8 cellular contexts compared by ENCODE assay signal in genomic region chr3:111080357-111080937, GRCh38. TPM values are rescaled to one million over a fixed set of nuclear protein-coding genes. Genes with fewer than 3 reads are reported as not detected.
DNase-seq lines count a peak whose midpoint lies in the region; ATAC-seq, FAIRE-seq and TF ChIP-seq lines count a peak whose summit lies in the region.

No MANE protein-coding gene starts in this region.

- no peaks in the 10 kb centered on the region for H3K27me3 ChIP-seq in small intestine (ENCODE audit: control insufficient read depth in 2 of 2, insufficient read depth in 2 of 2, low read length in 2 of 2)

- intact Hi-C loops in OCI-LY7 (cut with micrococcal nuclease; ENCODE audit: unreplicated experiment), result no loop called here

- no peaks in the 10 kb centered on the region for H3K9me3 ChIP-seq in OCI-LY7 (ENCODE audit: low read length)
- H3K9me3 ChIP-seq in small intestine (ENCODE audit: control insufficient read depth, low read depth), result no peaks in the 10 kb centered on the region

- CTCF ChIA-PET in OCI-LY7 (lab: Charles Lee; ENCODE audit: unreplicated experiment), result no interaction called here

- H3K4me2 ChIP-seq in OCI-LY7 (ENCODE audit: low read length), result no peak overlapping the region

- BruUV-seq in OCI-LY7 (replicated peaks; lab: Mats Ljungman, UMichigan), result no TSS peak

- POLR2A ChIA-PET in OCI-LY7 (lab: Charles Lee), result interaction anchor here (0.9 to 1.0 kb wide), 2 partner anchors 33 to 100 kb away, joined by 4 to 5 read pairs; no protein-coding TSS in a partner anchor

- no peaks in the 10 kb centered on the region for H4K20me1 ChIP-seq in OCI-LY7 (ENCODE audit: insufficient read depth, low read length)

- peak; percentile 55 for FAIRE-seq in small intestine (lab: Jason Lieb, UNC)

- H3K79me2 ChIP-seq in OCI-LY7 (ENCODE audit: insufficient read depth, low read depth, low read length), result no peaks in the 10 kb centered on the region

- DNase-seq in NCI-H1694 treated with DMSO at 0.1 percent for 48 hours (lab: John Stamatoyannopoulos, UW) (peak; percentile 34), NCI-H1694 (lab: John Stamatoyannopoulos, UW) (no peak), OCI-LY7 (ENCODE audit: low spot score) (peak; percentile 0), fibroblast of peridontal ligament (ENCODE audit: extremely low read depth) (peak; percentile 82), small intestine (peak; percentile 44), cerebellar cortex (ENCODE audit: low spot score) (no peak)

- H3K36me3 ChIP-seq in OCI-LY7 (ENCODE audit: insufficient read depth, low read length), result no peaks in the 10 kb centered on the region
- no peaks in the 10 kb centered on the region for H3K36me3 ChIP-seq in small intestine (ENCODE audit: control insufficient read depth in 2 of 2, insufficient read depth in 2 of 2, low read length in 2 of 2)

- H3K9me2 ChIP-seq in OCI-LY7 (ENCODE audit: insufficient read depth, low read length), result no peaks in the 10 kb centered on the region

- H3K4me3 ChIP-seq in OCI-LY7 (ENCODE audit: low read depth, low read length, poor library complexity, severe bottlenecking) (no peak overlapping the region), small intestine (ENCODE audit: low read depth in 1 of 2, low read length in 2 of 2) (no peak overlapping the region)

- H3K4me1 ChIP-seq in OCI-LY7 (ENCODE audit: insufficient read depth, low read length, poor library complexity, severe bottlenecking) (no peaks in the 10 kb centered on the region), small intestine (ENCODE audit: control insufficient read depth in 2 of 2, insufficient read depth in 1 of 2, low read depth in 1 of 2, low read length in 1 of 2) (peaks cover 2 to 3% of the 10 kb centered on the region in 2 donors)

- no peak overlapping the region for H2AFZ ChIP-seq in OCI-LY7 (ENCODE audit: low read length)

- TF ChIP-seq CTCF in OCI-LY7 (conservative IDR thresholded peaks at IDR 0.05; ENCODE audit: low read length), result peak; percentile 66

- WGBS in small intestine, 3 donors, result 6 to 36% (median 23%) methylated on average over 2 of the region's 2 CpGs

- H3K27ac ChIP-seq in OCI-LY7 (ENCODE audit: low read depth, low read length, poor library complexity, severe bottlenecking) (no peak overlapping the region), small intestine (ENCODE audit: low read depth in 1 of 2, low read length in 1 of 2) (no peak overlapping the region)

- no peak for ATAC-seq in HG02970 (IDR thresholded peaks at IDR 0.05; ENCODE audit: low FRiP score, unreplicated experiment)
- no peak for ATAC-seq in HG02571 (IDR thresholded peaks at IDR 0.05; ENCODE audit: unreplicated experiment)

RNA-seq across cellular contexts. Expression of gene NECTIN3, which starts 8.8 kb away (rescaled TPM):
- 0.22 TPM in 1 of 2 replicates, not detected in the other for total RNA-seq in OCI-LY7 (2014; rRNA removed; shearing (Covaris generic))
- not detected in 2 replicates for total RNA-seq in OCI-LY7 (2022)
- 10 to 100 TPM in 1 of 3 donors, 1 to 10 TPM in 2; 5.9 to 23.4 (median 6.5) TPM for polyA plus RNA-seq in small intestine

Comparison
In these comparisons a context has a peak if more than half of its experiments do, and no peak if none do; other contexts are left out.
1. DNase-seq: peak in NCI-H1694 treated with DMSO at 0.1 percent for 48 hours (single experiment), OCI-LY7 (single experiment), fibroblast of peridontal ligament (single experiment) and small intestine (single experiment); none in NCI-H1694 (single experiment) and cerebellar cortex (single experiment).